ENCODE assay signal across 24 cellular contexts in genomic region chr10:94489107-94489506, GRCh38.
"Had no signal": no experiment of that assay in that cellular context is flagged by ENCODE, and none has a peak within 500 bp of the region (broad histone marks: within the 10 kb centered on the region; RNA-seq: fewer than 3 reads in every experiment).

No MANE protein-coding gene starts in this region.

- H3K9me3 ChIP-seq: colonic mucosa had no signal

- H3K36me3 ChIP-seq: brain microvascular endothelial cell, colonic mucosa had no signal

- H3K4me1 ChIP-seq: colonic mucosa had no signal

- ATAC-seq: activated naive CD4-positive, alpha-beta T cell treated with anti-CD3 and anti-CD28 coated beads, Interleukin-2, amount 50 U/mL, for 72 hours; activated T-cell treated with anti-CD3 and anti-CD28 coated beads, Interleukin-2, amount 50 U/mL, for 72 hours; gastroesophageal sphincter had no signal

- H3K4me3 ChIP-seq: colonic mucosa, esophagus squamous epithelium, gastroesophageal sphincter had no signal

- DNase-seq: activated CD4-positive, alpha-beta memory T cell treated with anti-CD3 and anti-CD28 coated beads, Interleukin-2, amount 10 ng/mL, durations not matched to agents 7 days and 5 days; activated CD4-positive, alpha-beta T cell treated with anti-CD3 and anti-CD28 coated beads for 1 hour; activated CD4-positive, alpha-beta T cell treated with anti-CD3 and anti-CD28 coated beads for 4 hours; activated CD4-positive, alpha-beta T cell treated with anti-CD3 and anti-CD28 coated beads, Interleukin-2, amount 10 ng/mL, durations not matched to agents 7 days and 5 days; activated CD4-positive, alpha-beta T cell treated with anti-CD3 and anti-CD28 coated beads, Interleukin-2, amount 50 U/mL, for 4 hours; activated CD8-positive, alpha-beta memory T cell treated with anti-CD3 and anti-CD28 coated beads, Interleukin-2, amount 50 U/mL, for 48 hours; activated gamma-delta T cell; activated naive CD4-positive, alpha-beta T cell; activated naive CD4-positive, alpha-beta T cell treated with anti-CD3 and anti-CD28 coated beads, Interleukin-2, amount 10 ng/mL, durations not matched to agents 7 days and 5 days; activated naive CD8-positive, alpha-beta T cell treated with anti-CD3 and anti-CD28 coated beads, Interleukin-2, amount 10 ng/mL, durations not matched to agents 7 days and 5 days; activated T-cell treated with anti-CD3 and anti-CD28 coated beads for 4 hours; activated T-cell treated with anti-CD3 and anti-CD28 coated beads, Interleukin-2, amount 50 U/mL, for 24 hours; activated T-cell treated with anti-CD3 and anti-CD28 coated beads, Interleukin-2, amount 50 U/mL, for 72 hours; anterior cingulate cortex; brain microvascular endothelial cell; caudate nucleus; colonic mucosa; effector CD8-positive, alpha-beta T cell; esophagus squamous epithelium; foreskin melanocyte; T-helper 2 cell had no signal

- H3K27ac ChIP-seq: brain microvascular endothelial cell, colonic mucosa, epithelial cell of prostate, esophagus squamous epithelium, gastroesophageal sphincter had no signal

- H3K27me3 ChIP-seq: brain microvascular endothelial cell, colonic mucosa, esophagus squamous epithelium, gastroesophageal sphincter had no signal
